Comparison of ENCODE assay signal across 17 cellular contexts in genomic region chr1:25815208-25816111, GRCh38. TPM values are rescaled to one million over a fixed set of nuclear protein-coding genes. Genes with fewer than 3 reads are reported as not detected.
DNase-seq lines count a peak whose midpoint lies in the region; ATAC-seq and TF ChIP-seq lines count a peak whose summit lies in the region.
"Had no signal": no experiment of that assay in that cellular context is flagged by ENCODE, and none has a peak within 500 bp of the region (broad histone marks: within the 10 kb centered on the region; RNA-seq: fewer than 3 reads in every experiment).

No MANE protein-coding gene starts in this region.

- H3K9ac ChIP-seq in smooth muscle cell (ENCODE audit: low read depth), result no peak overlapping the region

- no peaks in the 10 kb centered on the region for H3K9me3 ChIP-seq in CD4-positive, alpha-beta T cell (ENCODE audit: control insufficient read depth, low read length)
- no peaks in the 10 kb centered on the region for H3K9me3 ChIP-seq in smooth muscle cell (replicated peaks; ENCODE audit: low read depth)

- H2AFZ ChIP-seq in smooth muscle cell (ENCODE audit: low read depth), result no peak overlapping the region

- intact Hi-C loops in CD4-positive, alpha-beta T cell (cut with DNase I, micrococcal nuclease), result loop anchor here in 1 of 2 experiments (5.0 kb wide), 1 partner anchor 568 kb away; the partner anchor contains the start of gene RSRP1

- no peak for ATAC-seq in CD4-positive, alpha-beta T cell (ENCODE audit: poor library complexity)
- ATAC-seq: HCT116 had no signal

- H3K4me1 ChIP-seq in smooth muscle cell (ENCODE audit: low read depth), result peaks cover 7% of the 10 kb centered on the region

- peaks cover 5% of the 10 kb centered on the region for H3K79me2 ChIP-seq in smooth muscle cell (ENCODE audit: low read depth)

- peak overlapping the region; percentile 43 for H3K27ac Mint-ChIP-seq in activated CD4-positive, alpha-beta T cell treated with anti-CD3 and anti-CD28 coated beads, Interleukin-2, amount 10 ng/mL, durations not matched to agents 7 days and 5 days
- H3K27ac Mint-ChIP-seq in CD4-positive, alpha-beta T cell, result peak overlapping the region; percentile 63
- H3K27ac Mint-ChIP-seq in nephron, result peak overlapping the region in 1 of 3 experiments; percentile 4

- H3K27ac ChIP-seq in CD4-positive, alpha-beta T cell (ENCODE audit: low read depth, low read length), result no peak overlapping the region
- no peak overlapping the region for H3K27ac ChIP-seq in coronary artery
- no peak overlapping the region for H3K27ac ChIP-seq in smooth muscle cell (ENCODE audit: low read depth)

- no peak overlapping the region for H3K4me3 ChIP-seq in coronary artery
- H3K4me3 ChIP-seq in smooth muscle cell, result no peak overlapping the region

- H3K27me3 ChIP-seq in CD4-positive, alpha-beta T cell (ENCODE audit: control insufficient read depth, insufficient read depth, low read length), result no peaks in the 10 kb centered on the region
- no peaks in the 10 kb centered on the region for H3K27me3 ChIP-seq in smooth muscle cell (ENCODE audit: low read depth)

- no peak overlapping the region for H3K4me3 Mint-ChIP-seq in activated CD4-positive, alpha-beta T cell treated with anti-CD3 and anti-CD28 coated beads, Interleukin-2, amount 10 ng/mL, durations not matched to agents 7 days and 5 days
- no peak overlapping the region for H3K4me3 Mint-ChIP-seq in CD4-positive, alpha-beta T cell
- peak overlapping the region in 2 of 3 experiments; percentile 7 to 29 for H3K4me3 Mint-ChIP-seq in nephron

- H3K9me3 Mint-ChIP-seq in activated CD4-positive, alpha-beta T cell treated with anti-CD3 and anti-CD28 coated beads, Interleukin-2, amount 10 ng/mL, durations not matched to agents 7 days and 5 days, result no peaks in the 10 kb centered on the region
- H3K9me3 Mint-ChIP-seq in CD4-positive, alpha-beta T cell, result no peaks in the 10 kb centered on the region
- H3K9me3 Mint-ChIP-seq in nephron, result no peaks in the 10 kb centered on the region

- H3K36me3 ChIP-seq in smooth muscle cell (ENCODE audit: low read depth), result no peaks in the 10 kb centered on the region

- no peaks in the 10 kb centered on the region for H3K27me3 Mint-ChIP-seq in activated CD4-positive, alpha-beta T cell treated with anti-CD3 and anti-CD28 coated beads, Interleukin-2, amount 10 ng/mL, durations not matched to agents 7 days and 5 days
- no peaks in the 10 kb centered on the region for H3K27me3 Mint-ChIP-seq in CD4-positive, alpha-beta T cell
- H3K27me3 Mint-ChIP-seq in nephron (ENCODE audit: low read depth), result no peaks in the 10 kb centered on the region

- no peaks in the 10 kb centered on the region for H3K36me3 Mint-ChIP-seq in activated CD4-positive, alpha-beta T cell treated with anti-CD3 and anti-CD28 coated beads, Interleukin-2, amount 10 ng/mL, durations not matched to agents 7 days and 5 days (ENCODE audit: low read depth)
- H3K36me3 Mint-ChIP-seq in CD4-positive, alpha-beta T cell (ENCODE audit: low read depth), result peaks cover 27% of the 10 kb centered on the region
- peaks cover 17% of the 10 kb centered on the region for H3K36me3 Mint-ChIP-seq in nephron (ENCODE audit: low read depth)

- H3K4me1 Mint-ChIP-seq in activated CD4-positive, alpha-beta T cell treated with anti-CD3 and anti-CD28 coated beads, Interleukin-2, amount 10 ng/mL, durations not matched to agents 7 days and 5 days, result peaks cover 31% of the 10 kb centered on the region
- peaks cover 23% of the 10 kb centered on the region for H3K4me1 Mint-ChIP-seq in CD4-positive, alpha-beta T cell (ENCODE audit: low read depth)
- H3K4me1 Mint-ChIP-seq in nephron, result peaks cover 17% of the 10 kb centered on the region

- WGBS in smooth muscle cell (ENCODE audit: low lambda C conversion rate), result 98% methylated on average over 24 of the region's 24 CpGs

- POLR2A ChIA-PET in activated CD4-positive, alpha-beta T cell treated with anti-CD3 and anti-CD28 coated beads, Interleukin-2, amount 10 ng/mL, durations not matched to agents 7 days and 5 days (lab: Charles Lee), result no interaction called here
- POLR2A ChIA-PET in CD4-positive, alpha-beta T cell (lab: Charles Lee), result no interaction called here

- TF ChIP-seq CTCF in CD4-positive, alpha-beta T cell (IDR thresholded peaks at IDR 0.05), result no peak
- TF ChIP-seq CTCF in coronary artery (IDR thresholded peaks at IDR 0.05) (no peak), nephron (IDR thresholded peaks at IDR 0.05; ENCODE audit: unreplicated experiment in 3 of 3) (no peak), smooth muscle cell (IDR thresholded peaks at IDR 0.05; ENCODE audit: borderline replicate concordance, insufficient read depth, poor library complexity, severe bottlenecking) (no peak)

- peaks cover 17% of the 10 kb centered on the region for H3F3A ChIP-seq in smooth muscle cell (ENCODE audit: low read depth)

- CTCF ChIA-PET in activated CD4-positive, alpha-beta T cell treated with anti-CD3 and anti-CD28 coated beads, Interleukin-2, amount 10 ng/mL, durations not matched to agents 7 days and 5 days (lab: Charles Lee), result no interaction called here
- CTCF ChIA-PET in CD4-positive, alpha-beta T cell (lab: Charles Lee), result no interaction called here

- H4K20me1 ChIP-seq in smooth muscle cell (ENCODE audit: low read depth), result peaks cover 3% of the 10 kb centered on the region

- DNase-seq in activated CD4-positive, alpha-beta T cell treated with anti-CD3 and anti-CD28 coated beads, Interleukin-2, amount 10 ng/mL, durations not matched to agents 7 days and 5 days, result no peak
- DNase-seq in activated CD4-positive, alpha-beta T cell treated with anti-CD3 and anti-CD28 coated beads, Interleukin-2, amount 50 U/mL, for 4 hours, result no peak
- DNase-seq in CD4-positive, alpha-beta T cell, result no peak
- DNase-seq in coronary artery (ENCODE audit: low spot score) (peak; percentile 69), NCI-H524 treated with DMSO at 0.1 percent for 48 hours (lab: John Stamatoyannopoulos, UW) (no peak), smooth muscle cell (lab: John Stamatoyannopoulos, UW; ENCODE audit: unreplicated experiment) (no peak)
- no peak for DNase-seq in stimulated activated CD4-positive, alpha-beta T cell treated with anti-CD3 and anti-CD28 coated beads, Interleukin-4, amount 100 ng/mL, for 4 hours
- DNase-seq: 8988T, DND-41, NCI-H1048, NCI-H1436 treated with DMSO at 0.1 percent for 48 hours, NCI-H2029 treated with DMSO at 0.1 percent for 48 hours, NCI-H2171 treated with DMSO at 0.1 percent for 48 hours, NCI-H446 treated with DMSO at 0.1 percent for 48 hours, NCI-H748 treated with DMSO at 0.1 percent for 48 hours had no signal

- no peak overlapping the region for H3K4me2 ChIP-seq in smooth muscle cell

RNA-seq across cellular contexts. Expression of gene MTFR1L, which starts 4.3 kb away (rescaled TPM):
- 10 to 100 TPM; 38.9 to 42.1 TPM for total RNA-seq in activated CD4-positive, alpha-beta T cell treated with anti-CD3 and anti-CD28 coated beads, Interleukin-2, amount 10 ng/mL, durations not matched to agents 7 days and 5 days
- total RNA-seq in CD4-positive, alpha-beta T cell, result 10 to 100 TPM; 25.5 to 28.0 TPM
- 39.9 and 47.2 TPM in 2 replicates for total RNA-seq in smooth muscle cell
- polyA plus RNA-seq in smooth muscle cell, result 63.9 and 71.2 TPM in 2 replicates

RNA-seq across cellular contexts. Expression of gene SELENON, which starts 15.5 kb away (rescaled TPM):
- 10 to 100 TPM; 13.7 to 14.4 TPM for total RNA-seq in activated CD4-positive, alpha-beta T cell treated with anti-CD3 and anti-CD28 coated beads, Interleukin-2, amount 10 ng/mL, durations not matched to agents 7 days and 5 days
- 10 to 100 TPM; 25.3 to 25.7 TPM for total RNA-seq in CD4-positive, alpha-beta T cell
- total RNA-seq in smooth muscle cell, result 26.6 and 32.6 TPM in 2 replicates
- 48.9 and 62.9 TPM in 2 replicates for polyA plus RNA-seq in smooth muscle cell

RNA-seq across cellular contexts. Expression of gene AUNIP, which starts 43.8 kb away (rescaled TPM):
- 1 to 10 TPM; 6.7 to 8.1 TPM for total RNA-seq in activated CD4-positive, alpha-beta T cell treated with anti-CD3 and anti-CD28 coated beads, Interleukin-2, amount 10 ng/mL, durations not matched to agents 7 days and 5 days
- not detected for total RNA-seq in CD4-positive, alpha-beta T cell
- total RNA-seq in smooth muscle cell, result 0.18 and 2.1 TPM in 2 replicates
- 1.1 and 1.3 TPM in 2 replicates for polyA plus RNA-seq in smooth muscle cell

Comparison
In these comparisons a context has a peak if more than half of its experiments do, and no peak if none do; other contexts are left out.
1. H3K4me3 Mint-ChIP-seq: peak in nephron (2 of 3); none in activated CD4-positive, alpha-beta T cell treated with anti-CD3 and anti-CD28 coated beads, Interleukin-2, amount 10 ng/mL, durations not matched to agents 7 days and 5 days (single experiment) and CD4-positive, alpha-beta T cell (single experiment).